In genomic region chr17:27980035-27980434, GRCh38 we compare ENCODE assay signal across 17 cellular contexts.
DNase-seq lines count a peak whose midpoint lies in the region; TF ChIP-seq lines count a peak whose summit lies in the region.
"Had no signal": no experiment of that assay in that cellular context is flagged by ENCODE, and none has a peak within 500 bp of the region (broad histone marks: within the 10 kb centered on the region; RNA-seq: fewer than 3 reads in every experiment).

No MANE protein-coding gene starts in this region.

- TF ChIP-seq CTCF in brain microvascular endothelial cell (IDR thresholded peaks at IDR 0.05; ENCODE audit: low read depth, low read length, missing control alignments) (no peak), MM.1S (IDR thresholded peaks at IDR 0.05; ENCODE audit: low read length) (no peak), GM20000 (IDR thresholded peaks at IDR 0.05; ENCODE audit: extremely low read depth, missing control alignments) (no peak), spleen (IDR thresholded peaks at IDR 0.05 in 8 of 11, conservative IDR thresholded peaks at IDR 0.05 in 3 of 11) (no peak)

- H3K4me1 ChIP-seq in MM.1S (ENCODE audit: low read length) (no peaks in the 10 kb centered on the region), spleen (peaks cover under 1 to 25% (median 5%) of the 10 kb centered on the region in 6 donors)

- 72 to 81% (median 73%) methylated on average over 4 of the region's 4 CpGs for WGBS in spleen, 5 donors

- H3K9me3 ChIP-seq in MM.1S (replicated peaks; ENCODE audit: insufficient read depth, low read length) (no peaks in the 10 kb centered on the region), spleen (no peaks in the 10 kb centered on the region)

- intact Hi-C loops in spleen (cut with DNase I; ENCODE audit: low total_unique reads), result no loop called here

- no peaks in the 10 kb centered on the region for H4K20me1 ChIP-seq in MM.1S (ENCODE audit: insufficient read depth, low read length)

- H3K79me2 ChIP-seq in MM.1S (ENCODE audit: low read length), result no peaks in the 10 kb centered on the region

- H2AFZ ChIP-seq in MM.1S (ENCODE audit: low read length), result no peak overlapping the region

- H3K36me3 ChIP-seq in brain microvascular endothelial cell (replicated peaks), result no peaks in the 10 kb centered on the region
- no peaks in the 10 kb centered on the region for H3K36me3 ChIP-seq in MM.1S (replicated peaks; ENCODE audit: insufficient read depth, low read length)
- no peaks in the 10 kb centered on the region for H3K36me3 ChIP-seq in spleen

- H3K27me3 ChIP-seq in brain microvascular endothelial cell (replicated peaks) (no peaks in the 10 kb centered on the region), MM.1S (replicated peaks; ENCODE audit: insufficient read depth, low read length) (no peaks in the 10 kb centered on the region), spleen (replicated peaks in 1 of 7) (peaks cover 0 to 5% (median 0%) of the 10 kb centered on the region in 7 donors)

- TF ChIP-seq POLR2A in spleen (IDR thresholded peaks at IDR 0.05), result no peak

- no peaks in the 10 kb centered on the region for H3K9me2 ChIP-seq in MM.1S (replicated peaks; ENCODE audit: insufficient read depth, low read length)

- DNase-seq in COLO829 (ENCODE audit: low spot score), result peak; percentile 65
- peak; percentile 98 for DNase-seq in HT1080 (ENCODE audit: low read depth)
- DNase-seq in brain microvascular endothelial cell, result peak; percentile 70
- peak; percentile 73 for DNase-seq in kidney glomerular epithelial cell (lab: John Stamatoyannopoulos, UW)
- no peak for DNase-seq in MM.1S
- DNase-seq in GM20000 (ENCODE audit: low spot score), result no peak
- no peak for DNase-seq in dedifferentiated amniotic fluid mesenchymal stem cell (ENCODE audit: extremely low spot score)
- no peak for DNase-seq in spleen
- DNase-seq: activated CD8-positive, alpha-beta memory T cell treated with anti-CD3 and anti-CD28 coated beads, Interleukin-2, amount 50 U/mL, for 48 hours; activated naive CD8-positive, alpha-beta T cell treated with anti-CD3 and anti-CD28 coated beads, Interleukin-2, amount 10 ng/mL, durations not matched to agents 7 days and 5 days; CD8-positive, alpha-beta T cell; effector CD8-positive, alpha-beta T cell; GOT3; NCI-H1048; NCI-H345; RPMI8226; substantia nigra had no signal

- H3K27ac ChIP-seq in brain microvascular endothelial cell (no peak overlapping the region), MM.1S (ENCODE audit: low read length) (no peak overlapping the region), spleen (no peak overlapping the region)

- H3K4me3 ChIP-seq in brain microvascular endothelial cell (ENCODE audit: low read depth, low read length) (no peak overlapping the region), MM.1S (ENCODE audit: low read length) (no peak overlapping the region), spleen (no peak overlapping the region)

- H3F3A ChIP-seq in MM.1S (ENCODE audit: insufficient read depth, low read length), result no peaks in the 10 kb centered on the region

- H3K4me2 ChIP-seq in MM.1S (ENCODE audit: low read depth, low read length), result no peak overlapping the region

- H3K9ac ChIP-seq in MM.1S (ENCODE audit: low read length), result no peak overlapping the region

- in situ Hi-C loops in brain microvascular endothelial cell (cut with HindIII; ENCODE audit: low pct_ligation_motif_present, low sequenced_read_pairs), result no loop called here

Comparison
In these comparisons a context has a peak if more than half of its experiments do, and no peak if none do; other contexts are left out.
1. DNase-seq: peak in COLO829 (single experiment), HT1080 (single experiment), brain microvascular endothelial cell (single experiment) and kidney glomerular epithelial cell (single experiment); none in MM.1S (single experiment), GM20000 (single experiment), dedifferentiated amniotic fluid mesenchymal stem cell (single experiment) and spleen (single experiment).